29 cellular contexts compared by ENCODE assay signal in genomic region chr2:143392358-143392757, GRCh38.
"Had no signal": no experiment of that assay in that cellular context is flagged by ENCODE, and none has a peak within 500 bp of the region (broad histone marks: within the 10 kb centered on the region; RNA-seq: fewer than 3 reads in every experiment).

No MANE protein-coding gene starts in this region.

- H3K27ac Mint-ChIP-seq: natural killer cell; nephron; neural progenitor cell; progenitor cell of endocrine pancreas; stimulated activated memory B cell treated with anti-CD40 and anti-IgM and Interleukin-4, amounts not matched to agents 10 μg/mL and 1 μg/mL and 100 μg/mL, for 72 hours; stimulated activated naive CD8-positive, alpha-beta T cell treated with anti-CD3 and anti-CD28 coated beads, Interleukin-15, Interleukin-2, amounts not matched to agents 100 ng/mL and 50 ng/mL, for 24 hours; type B pancreatic cell had no signal

- ATAC-seq: naive thymus-derived CD4-positive, alpha-beta T cell; natural killer cell; psoas muscle; right cardiac atrium; right lobe of liver; stimulated activated memory B cell treated with anti-CD40 and anti-IgM and Interleukin-4, amounts not matched to agents 10 μg/mL and 1 μg/mL and 100 μg/mL, for 72 hours; upper lobe of right lung had no signal

- H3K4me1 Mint-ChIP-seq: neural progenitor cell had no signal

- H3K27ac ChIP-seq: neural progenitor cell, ovary, parathyroid adenoma, psoas muscle, right lobe of liver, sigmoid colon, suprapubic skin, testis, tibial artery, transverse colon, upper lobe of right lung, uterus had no signal

- H3K27me3 ChIP-seq: neural progenitor cell, ovary, right lobe of liver, sigmoid colon, suprapubic skin, testis, tibial artery, transverse colon, upper lobe of right lung, uterus had no signal

- H3K4me3 Mint-ChIP-seq: naive thymus-derived CD4-positive, alpha-beta T cell; natural killer cell; nephron; neural progenitor cell; stimulated activated memory B cell treated with anti-CD40 and anti-IgM and Interleukin-4, amounts not matched to agents 10 μg/mL and 1 μg/mL and 100 μg/mL, for 72 hours; stimulated activated naive CD8-positive, alpha-beta T cell treated with anti-CD3 and anti-CD28 coated beads, Interleukin-15, Interleukin-2, amounts not matched to agents 100 ng/mL and 50 ng/mL, for 24 hours; type B pancreatic cell had no signal

- H3K27me3 Mint-ChIP-seq: naive thymus-derived CD4-positive, alpha-beta T cell; stimulated activated memory B cell treated with anti-CD40 and anti-IgM and Interleukin-4, amounts not matched to agents 10 μg/mL and 1 μg/mL and 100 μg/mL, for 72 hours; stimulated activated naive CD8-positive, alpha-beta T cell treated with anti-CD3 and anti-CD28 coated beads, Interleukin-15, Interleukin-2, amounts not matched to agents 100 ng/mL and 50 ng/mL, for 24 hours; type B pancreatic cell had no signal

- DNase-seq: naive thymus-derived CD4-positive, alpha-beta T cell; natural killer cell; occipital lobe; ovary; posterior cingulate gyrus; psoas muscle; right cardiac atrium; right lobe of liver; sigmoid colon; small intestine; stimulated activated CD4-positive, alpha-beta T cell treated with anti-CD3 and anti-CD28 coated beads, Interleukin-15, amount 100 ng/mL, for 24 hours; stimulated activated CD4-positive, alpha-beta T cell treated with anti-CD3 and anti-CD28 coated beads, Interleukin-2, amount 100 ng/mL, for 24 hours; stimulated activated CD4-positive, alpha-beta T cell treated with anti-CD3 and anti-CD28 coated beads, Interleukin-2, amount 100 ng/mL, for 48 hours; stimulated activated CD4-positive, alpha-beta T cell treated with anti-CD3 and anti-CD28 coated beads, Interleukin-4, amount 100 ng/mL, for 24 hours; stimulated activated naive CD4-positive, alpha-beta T cell; substantia nigra; testis; tibial artery; transverse colon; upper lobe of right lung; uterus had no signal

- H3K9me3 ChIP-seq: ovary, psoas muscle, right lobe of liver, sigmoid colon, suprapubic skin, testis, tibial artery, transverse colon, upper lobe of right lung, uterus had no signal

- H3K9me3 Mint-ChIP-seq: naive thymus-derived CD4-positive, alpha-beta T cell; natural killer cell; nephron; neural progenitor cell; stimulated activated memory B cell treated with anti-CD40 and anti-IgM and Interleukin-4, amounts not matched to agents 10 μg/mL and 1 μg/mL and 100 μg/mL, for 72 hours; stimulated activated naive CD8-positive, alpha-beta T cell treated with anti-CD3 and anti-CD28 coated beads, Interleukin-15, Interleukin-2, amounts not matched to agents 100 ng/mL and 50 ng/mL, for 24 hours; type B pancreatic cell had no signal

- H3K36me3 Mint-ChIP-seq: natural killer cell, neural progenitor cell, type B pancreatic cell had no signal
